ENCODE assay signal across 18 cellular contexts in the genomic region with DNA sequence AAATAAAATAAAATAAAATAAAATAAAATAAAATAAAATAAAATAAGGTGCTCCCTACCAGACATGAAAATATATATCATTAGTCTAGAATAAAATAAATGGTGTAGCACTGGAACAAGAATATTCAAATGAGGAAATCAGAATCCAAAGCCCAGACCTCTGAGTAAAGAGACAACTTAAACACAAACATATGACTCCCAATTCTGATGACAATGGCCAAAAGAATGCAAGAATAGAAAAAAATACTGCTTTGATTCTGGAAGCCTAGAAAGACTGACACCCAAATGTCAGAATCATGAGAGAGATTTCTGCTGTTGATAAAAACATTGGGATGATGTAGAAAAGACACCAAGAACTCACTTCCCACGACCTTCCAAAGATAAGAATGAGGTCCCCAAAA. TPM values are rescaled to one million over a fixed set of nuclear protein-coding genes. Genes with fewer than 3 reads are reported as not detected.
"Had no signal": no experiment of that assay in that cellular context is flagged by ENCODE, and none has a peak within 500 bp of the region (broad histone marks: within the 10 kb centered on the region; RNA-seq: fewer than 3 reads in every experiment).

No MANE protein-coding gene starts in this region.

- H3K9me3 ChIP-seq: esophagus squamous epithelium, gastrocnemius medialis, left ventricle myocardium inferior, pancreas, transverse colon had no signal

- ATAC-seq: gastrocnemius medialis, pancreas, T-cell had no signal

- H3K27me3 ChIP-seq: esophagus squamous epithelium, gastrocnemius medialis, pancreas, transverse colon had no signal

- H3K4me3 ChIP-seq: esophagus squamous epithelium, gastrocnemius medialis, left ventricle myocardium inferior, pancreas, SK-N-MC, transverse colon had no signal

- H3K27ac Mint-ChIP-seq: activated CD4-positive, alpha-beta T cell treated with anti-CD3 and anti-CD28 coated beads, Interleukin-2, amount 10 ng/mL, durations not matched to agents 24 days and 14 days; activated naive CD4-positive, alpha-beta T cell treated with anti-CD3 and anti-CD28 coated beads, Interleukin-2, amount 50 U/mL, for 24 hours; activated T-helper 2 cell treated with anti-CD3 and anti-CD28 coated beads, Interferon-gamma antibody, Interleukin-2, Interleukin-4, amounts not matched to agents 10 μg/mL and 5 μg/mL and 100 μg/mL, durations not matched to agents 14 hours and 24 hours and 36 hours; nephron; T-cell had no signal

- H3K4me3 Mint-ChIP-seq: activated CD4-positive, alpha-beta T cell treated with anti-CD3 and anti-CD28 coated beads, Interleukin-2, amount 10 ng/mL, durations not matched to agents 24 days and 14 days; activated naive CD4-positive, alpha-beta T cell treated with anti-CD3 and anti-CD28 coated beads, Interleukin-2, amount 50 U/mL, for 24 hours; nephron; T-cell had no signal

- DNase-seq: activated CD4-positive, alpha-beta T cell treated with anti-CD3 and anti-CD28 coated beads, Interleukin-2, amount 10 ng/mL, durations not matched to agents 24 days and 14 days; activated CD8-positive, alpha-beta memory T cell treated with anti-CD3 and anti-CD28 coated beads for 24 hours; activated T-cell treated with anti-CD3 and anti-CD28 coated beads for 4 hours; amniotic stem cell; esophagus squamous epithelium; gastrocnemius medialis; kidney; left ventricle myocardium inferior; mesendoderm; pancreas; T-cell; T1000; transverse colon had no signal

- H3K4me1 ChIP-seq: esophagus squamous epithelium, gastrocnemius medialis, pancreas, transverse colon had no signal

- H3K27ac ChIP-seq: gastrocnemius medialis, left ventricle myocardium inferior, pancreas, SK-N-MC had no signal

- H3K9me3 Mint-ChIP-seq: nephron had no signal

- H3K36me3 Mint-ChIP-seq: activated naive CD4-positive, alpha-beta T cell treated with anti-CD3 and anti-CD28 coated beads, Interleukin-2, amount 50 U/mL, for 24 hours; T-cell had no signal

- H3K36me3 ChIP-seq: esophagus squamous epithelium, gastrocnemius medialis, left ventricle myocardium inferior, pancreas, transverse colon had no signal

- H3K4me1 Mint-ChIP-seq: activated CD4-positive, alpha-beta T cell treated with anti-CD3 and anti-CD28 coated beads, Interleukin-2, amount 10 ng/mL, durations not matched to agents 24 days and 14 days; activated naive CD4-positive, alpha-beta T cell treated with anti-CD3 and anti-CD28 coated beads, Interleukin-2, amount 50 U/mL, for 24 hours; nephron; T-cell had no signal

- H3K27me3 Mint-ChIP-seq: activated CD4-positive, alpha-beta T cell treated with anti-CD3 and anti-CD28 coated beads, Interleukin-2, amount 10 ng/mL, durations not matched to agents 24 days and 14 days; T-cell had no signal

RNA-seq across cellular contexts. Expression of gene MYOCD, which starts 27.9 kb away (rescaled TPM):
- total RNA-seq: activated CD4-positive, alpha-beta T cell treated with anti-CD3 and anti-CD28 coated beads, Interleukin-2, amount 10 ng/mL, durations not matched to agents 24 days and 14 days; activated T-helper 2 cell treated with anti-CD3 and anti-CD28 coated beads, Interferon-gamma antibody, Interleukin-2, Interleukin-4, amounts not matched to agents 10 μg/mL and 5 μg/mL and 100 μg/mL, durations not matched to agents 14 hours and 24 hours and 36 hours; renal cortical epithelial cell; T-cell had no signal
